In the genomic region with DNA sequence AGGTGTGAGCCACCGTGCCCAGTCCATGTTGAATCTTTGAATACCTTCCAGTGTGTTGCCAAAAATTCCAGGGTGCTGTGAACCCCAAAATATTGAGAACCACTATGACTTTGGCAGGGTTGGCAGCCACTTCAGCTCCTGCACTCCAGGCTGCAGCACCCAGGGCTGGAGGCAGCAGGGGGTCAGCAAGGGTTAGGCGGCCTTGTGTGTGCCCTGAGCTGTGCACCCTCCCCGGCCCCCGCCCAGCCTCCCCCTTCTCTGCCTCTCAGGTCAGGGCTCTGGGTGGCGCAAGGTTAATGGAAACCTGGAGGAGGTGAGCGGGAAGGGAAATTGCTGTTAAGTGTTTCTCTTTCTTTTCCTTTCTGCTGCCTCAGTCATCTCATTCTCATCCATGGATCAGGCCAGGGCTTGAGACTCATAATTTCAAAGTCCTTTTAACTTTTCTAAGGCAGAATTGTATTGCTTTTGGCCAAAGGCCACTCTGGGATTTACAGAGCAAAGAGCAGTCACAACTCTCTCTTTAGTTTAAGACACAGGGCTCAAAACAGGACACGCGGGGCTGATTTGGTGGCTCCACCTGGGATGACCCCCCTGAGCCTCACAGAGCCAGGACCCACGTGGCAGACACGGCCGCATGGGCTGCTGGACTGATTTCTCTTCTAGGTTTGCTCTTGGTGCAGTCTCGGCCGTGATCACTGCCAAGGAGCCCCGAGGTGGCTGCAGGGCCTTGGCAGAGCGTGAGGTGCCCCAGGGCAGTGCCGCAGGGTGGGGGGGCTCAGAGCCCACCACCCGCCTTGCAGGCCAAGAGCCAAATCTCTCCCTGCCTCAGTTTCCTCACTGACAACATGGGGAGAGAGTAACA, we compare ENCODE assay signal across 24 cellular contexts.
"Had no signal": no experiment of that assay in that cellular context is flagged by ENCODE, and none has a peak within 500 bp of the region (broad histone marks: within the 10 kb centered on the region; RNA-seq: fewer than 3 reads in every experiment).

No MANE protein-coding gene starts in this region.

- ATAC-seq: heart left ventricle; left colon; left ventricle myocardium superior; lower lobe of right lung; naive thymus-derived CD8-positive, alpha-beta T cell; stimulated activated effector memory CD8-positive, alpha-beta T cell treated with anti-CD3 and anti-CD28 coated beads, Interleukin-12 subunit alpha, Interleukin-12 subunit beta, amount 100 ng/mL, for 72 hours; upper lobe of right lung had no signal

- FAIRE-seq: islet of Langerhans, kidney, urothelium cell line had no signal

- DNase-seq: heart left ventricle; hypothalamus; immature natural killer cell; kidney; left colon; left ventricle myocardium superior; lower lobe of right lung; mammary epithelial cell; mesenchymal stem cell; ovary; right lobe of liver; stimulated activated CD4-positive, alpha-beta T cell treated with anti-CD3 and anti-CD28 coated beads, Interleukin-4, amount 100 ng/mL, for 24 hours; stimulated activated naive CD4-positive, alpha-beta T cell; tibial artery; trophoblast cell; upper lobe of right lung had no signal

- H3K4me3 ChIP-seq: heart left ventricle, lower lobe of right lung, ovary, right atrium auricular region, right lobe of liver, skin epidermis, suprapubic skin, thoracic aorta, tibial artery, upper lobe of right lung had no signal

- H3K27me3 ChIP-seq: ovary, right atrium auricular region, right lobe of liver had no signal

- H3K4me1 ChIP-seq: heart left ventricle, lower lobe of right lung, right atrium auricular region, suprapubic skin, tibial artery, upper lobe of right lung had no signal

- H3K27ac ChIP-seq: heart left ventricle, lower lobe of right lung, ovary, right atrium auricular region, right lobe of liver, skin epidermis, suprapubic skin, thoracic aorta, tibial artery, upper lobe of right lung had no signal

- H3K9me3 ChIP-seq: heart left ventricle, lower lobe of right lung, ovary, right atrium auricular region, right lobe of liver, suprapubic skin, thoracic aorta, tibial artery, upper lobe of right lung had no signal

- H3K36me3 ChIP-seq: heart left ventricle, lower lobe of right lung, ovary, right atrium auricular region, right lobe of liver, suprapubic skin, thoracic aorta, tibial artery, upper lobe of right lung had no signal
